In the genomic region with DNA sequence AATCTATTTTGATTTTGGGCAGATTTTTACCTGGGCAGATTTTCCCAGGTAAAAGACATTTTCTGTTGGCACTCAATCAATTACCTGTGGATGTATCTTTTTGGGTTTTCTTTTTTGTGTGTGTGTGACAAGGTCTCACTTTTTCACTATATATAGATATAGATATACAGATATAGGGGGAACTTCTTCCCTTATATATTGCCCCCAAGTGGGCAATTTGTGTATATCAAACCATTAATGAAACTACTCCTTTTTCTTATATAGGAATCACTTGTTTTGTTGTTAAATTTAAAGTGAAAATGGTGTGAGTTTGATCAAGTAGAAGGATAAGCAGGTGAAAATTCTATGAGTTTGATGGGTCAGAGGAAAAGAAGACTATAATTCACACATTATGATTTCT, we compare ENCODE assay signal across 1 cellular context.
TF ChIP-seq lines count a peak whose summit lies in the region.

No MANE protein-coding gene starts in this region.

TF ChIP-seq in endothelial cell of umbilical vein, 7 proteins besides CTCF, POLR2A, EP300 and RAD21:
- no peak for TF ChIP-seq JUN (IDR thresholded peaks at IDR 0.05; ENCODE audit: borderline replicate concordance, insufficient read depth, insufficient read length, low read depth)
- TF ChIP-seq POLR2AphosphoS5 (IDR thresholded peaks at IDR 0.05; ENCODE audit: insufficient read depth, low read depth, low read length): no peak
- TF ChIP-seq GATA2 (IDR thresholded peaks at IDR 0.05; ENCODE audit: insufficient read depth, insufficient read length, low read depth, low read length): no peak
- TF ChIP-seq EZH2 (IDR thresholded peaks at IDR 0.05; ENCODE audit: borderline replicate concordance, low read depth, low read length, severe bottlenecking): no peak
- TF ChIP-seq FOS (IDR thresholded peaks at IDR 0.05; ENCODE audit: borderline replicate concordance, insufficient read depth, low read length): no peak
- TF ChIP-seq, protein P1, sequence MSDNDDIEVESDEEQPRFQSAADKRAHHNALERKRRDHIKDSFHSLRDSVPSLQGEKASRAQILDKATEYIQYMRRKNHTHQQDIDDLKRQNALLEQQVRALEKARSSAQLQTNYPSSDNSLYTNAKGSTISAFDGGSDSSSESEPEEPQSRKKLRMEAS (IDR thresholded peaks at IDR 0.05; ENCODE audit: insufficient read depth, insufficient read length): no peak
- no peak for TF ChIP-seq MYC (IDR thresholded peaks at IDR 0.05; ENCODE audit: low read depth, low read length)
